Comparison of ENCODE assay signal across 14 cellular contexts in the genomic region with DNA sequence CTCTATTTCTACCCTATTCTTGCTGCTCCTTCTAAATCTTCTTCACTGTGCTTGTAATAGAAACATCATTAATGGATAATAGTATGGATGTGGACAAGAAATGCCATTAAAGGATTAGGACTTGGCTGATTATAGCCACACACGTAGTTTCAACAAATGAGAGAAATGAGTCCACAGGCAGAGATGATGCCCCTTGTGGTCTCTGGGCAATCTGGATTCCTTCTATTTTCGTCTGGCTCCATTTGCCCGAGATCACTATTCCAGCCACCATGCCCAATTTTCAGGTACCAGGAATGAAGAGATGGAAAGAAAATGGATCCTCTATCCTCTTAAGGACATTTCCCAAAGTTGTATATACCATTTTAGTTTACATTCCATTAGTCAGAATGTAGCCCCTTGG.
"Had no signal": no experiment of that assay in that cellular context is flagged by ENCODE, and none has a peak within 500 bp of the region (broad histone marks: within the 10 kb centered on the region; RNA-seq: fewer than 3 reads in every experiment).

No MANE protein-coding gene starts in this region.

- FAIRE-seq: pancreas had no signal

- H3K27ac ChIP-seq: pancreas, thyroid gland had no signal

- H3K9ac ChIP-seq: SK-N-SH had no signal

- H3K4me3 Mint-ChIP-seq: activated CD4-positive, alpha-beta memory T cell treated with anti-CD3 and anti-CD28 coated beads for 36 hours; stimulated activated naive CD8-positive, alpha-beta T cell treated with anti-CD3 and anti-CD28 coated beads, Interleukin-15, amount 100 ng/mL, for 72 hours had no signal

- H3K4me1 ChIP-seq: uterus had no signal

- ATAC-seq: stimulated activated naive CD8-positive, alpha-beta T cell treated with anti-CD3 and anti-CD28 coated beads, Interleukin-15, amount 100 ng/mL, for 72 hours had no signal

- H3K27ac Mint-ChIP-seq: activated CD4-positive, alpha-beta memory T cell treated with anti-CD3 and anti-CD28 coated beads for 36 hours had no signal

- DNase-seq: activated CD4-positive, alpha-beta memory T cell treated with anti-CD3 and anti-CD28 coated beads for 36 hours; activated CD4-positive, CD25-positive, alpha-beta regulatory T cell treated with anti-CD3 and anti-CD28 coated beads, Interleukin-2, amount 50 U/mL, for 72 hours; activated naive CD4-positive, alpha-beta T cell; central memory CD4-positive, alpha-beta T cell; islet precursor cell; left ventricle myocardium superior; pancreas; retina; SK-N-SH; stimulated activated CD4-positive, alpha-beta T cell treated with anti-CD3 and anti-CD28 coated beads, Interleukin-15, amount 100 ng/mL, for 24 hours; stimulated activated CD4-positive, alpha-beta T cell treated with anti-CD3 and anti-CD28 coated beads, Interleukin-4, amount 100 ng/mL, for 24 hours; stimulated activated naive CD8-positive, alpha-beta T cell treated with anti-CD3 and anti-CD28 coated beads, Interleukin-15, amount 100 ng/mL, for 72 hours; thyroid gland; uterus had no signal

- H3K4me3 ChIP-seq: pancreas, thyroid gland, uterus had no signal

- H3K36me3 ChIP-seq: thyroid gland, uterus had no signal

- H3K9me3 ChIP-seq: pancreas, SK-N-SH, thyroid gland, uterus had no signal

- H3K4me2 ChIP-seq: SK-N-SH had no signal

- H3K9me3 Mint-ChIP-seq: activated CD4-positive, alpha-beta memory T cell treated with anti-CD3 and anti-CD28 coated beads for 36 hours; stimulated activated naive CD8-positive, alpha-beta T cell treated with anti-CD3 and anti-CD28 coated beads, Interleukin-15, amount 100 ng/mL, for 72 hours had no signal

- H3K27me3 ChIP-seq: pancreas, thyroid gland, uterus had no signal
